9 cellular contexts compared by ENCODE assay signal in genomic region chr11:85854212-85854556, GRCh38. TPM values are rescaled to one million over a fixed set of nuclear protein-coding genes. Genes with fewer than 3 reads are reported as not detected.
DNase-seq lines count a peak whose midpoint lies in the region; ATAC-seq and TF ChIP-seq lines count a peak whose summit lies in the region.
"Had no signal": no experiment of that assay in that cellular context is flagged by ENCODE, and none has a peak within 500 bp of the region (broad histone marks: within the 10 kb centered on the region; RNA-seq: fewer than 3 reads in every experiment).

No MANE protein-coding gene starts in this region.

- H3K4me3 ChIP-seq in HAP-1, result peak overlapping the region; percentile 34
- peak overlapping the region; percentile 52 to 71 for H3K4me3 ChIP-seq in gastroesophageal sphincter
- peak overlapping the region; percentile 78 for H3K4me3 ChIP-seq in skeletal muscle satellite cell (ENCODE audit: low read length)

- H3K9me3 ChIP-seq in HAP-1 (no peaks in the 10 kb centered on the region; the same call in 1 of the 2 replicates), gastroesophageal sphincter (no peaks in the 10 kb centered on the region), skeletal muscle satellite cell (replicated peaks; ENCODE audit: low read length) (no peaks in the 10 kb centered on the region)

- no peaks in the 10 kb centered on the region for H3K36me3 ChIP-seq in HAP-1 (replicated peaks)
- no peaks in the 10 kb centered on the region for H3K36me3 ChIP-seq in gastroesophageal sphincter
- no peaks in the 10 kb centered on the region for H3K36me3 ChIP-seq in skeletal muscle satellite cell (ENCODE audit: insufficient read depth, low read length)

- H3K27ac ChIP-seq in VCaP (peak overlapping the region; percentile 91), gastroesophageal sphincter (peak overlapping the region; percentile 29 to 86 (median 74))
- H3K27ac ChIP-seq: epithelial cell of prostate had no signal

- no peaks in the 10 kb centered on the region for H3K27me3 ChIP-seq in HAP-1 (ENCODE audit: low read depth)
- H3K27me3 ChIP-seq in gastroesophageal sphincter, result no peaks in the 10 kb centered on the region
- no peaks in the 10 kb centered on the region for H3K27me3 ChIP-seq in skeletal muscle satellite cell (ENCODE audit: control insufficient read depth, insufficient read depth, low read length)

- in situ Hi-C loops in HAP-1 (cut with MboI; ENCODE audit: low sequenced_read_pairs) (loop anchor here (10.0 kb wide), 2 partner anchors 341 to 441 kb away; no protein-coding TSS in a partner anchor), GM13977 (cut with MboI; ENCODE audit: low pct_unique_long_range_greater_than_20kb, low sequenced_read_pairs, unreplicated experiment) (loop anchor here (25.0 kb wide), 1 partner anchor 433 kb away; no protein-coding TSS in a partner anchor)

- TF ChIP-seq POLR2A in gastroesophageal sphincter (IDR thresholded peaks at IDR 0.05), result no peak

- DNase-seq in HAP-1 (ENCODE audit: low spot score in 2 of 2) (no peak), GM13977 (ENCODE audit: low spot score) (no peak), HCEC 1CT (no peak), posterior cingulate gyrus (no peak)

- TF ChIP-seq CTCF in VCaP (conservative IDR thresholded peaks at IDR 0.05) (no peak), gastroesophageal sphincter (IDR thresholded peaks at IDR 0.05) (no peak), GM13977 (IDR thresholded peaks at IDR 0.05; ENCODE audit: extremely low read depth, insufficient read depth, missing control alignments) (no peak)

- whole genome bisulfite sequencing in gastroesophageal sphincter (ENCODE audit: low coverage in 1 of 2), 2 donors, result 11% methylated on average over 7 of the region's 7 CpGs

- intact Hi-C loops in posterior cingulate gyrus (cut with DNase I), result loop anchor here (2.0 to 10.0 kb wide), 4 partner anchors 159 to 961 kb away; partner anchors contain the start of gene PICALM

- TF ChIP-seq EP300 in gastroesophageal sphincter (IDR thresholded peaks at IDR 0.05), result no peak

- peaks cover 9% of the 10 kb centered on the region for H3K4me1 ChIP-seq in HAP-1
- peaks cover 0 to 17% (median 0%) of the 10 kb centered on the region in 3 donors for H3K4me1 ChIP-seq in gastroesophageal sphincter
- H3K4me1 ChIP-seq in skeletal muscle satellite cell (ENCODE audit: control insufficient read depth, insufficient read depth, low read length), result peaks cover 5% of the 10 kb centered on the region

- peak overlapping the region; percentile 87 for H3K9ac ChIP-seq in skeletal muscle satellite cell (ENCODE audit: low read depth, low read length)

- peak overlapping the region; percentile 90 for H3K4me2 ChIP-seq in skeletal muscle satellite cell (ENCODE audit: low read length)

- ATAC-seq in gastroesophageal sphincter, result no peak
- no peak for ATAC-seq in GM19463 (IDR thresholded peaks at IDR 0.05; ENCODE audit: unreplicated experiment)

RNA-seq across cellular contexts. Expression of gene CCDC83, which starts 1.0 kb away (rescaled TPM):
- not detected for total RNA-seq in gastroesophageal sphincter
- total RNA-seq in skeletal muscle satellite cell (2012; rRNA removed), result not detected in 2 replicates

RNA-seq across cellular contexts. Expression of gene SYTL2, which starts 43.2 kb away (rescaled TPM):
- 10 to 100 TPM in 2 of 4 donors, 1 to 10 TPM in 2; 4.7 to 23.6 (median 8.4) TPM for total RNA-seq in gastroesophageal sphincter
- 11.9 and 41.3 TPM in 2 replicates for total RNA-seq in skeletal muscle satellite cell (2012; rRNA removed)
